In genomic region chr5:657570-657969, GRCh38 we compare ENCODE assay signal across 1 cellular context.
A peak's percentile ranks its signal among the peaks of the same experiment; 100 is the strongest.
TF ChIP-seq lines count a peak whose summit lies in the region.

No MANE protein-coding gene starts in this region.

TF ChIP-seq in K562, 482 proteins besides CTCF, POLR2A, EP300 and RAD21 (continued from another document and continues in another):
- no peak for TF ChIP-seq BRF2 (IDR thresholded peaks at IDR 0.05; ENCODE audit: borderline replicate concordance, insufficient read depth, insufficient read length)
- TF ChIP-seq EHMT2 (IDR thresholded peaks at IDR 0.05): no peak
- TF ChIP-seq TFAP4 (CRISPR knock-in tag; IDR thresholded peaks at IDR 0.05; ENCODE audit: borderline replicate concordance): peak; percentile 84
- peak; percentile 90 for TF ChIP-seq STAT5A (IDR thresholded peaks at IDR 0.05; ENCODE audit: borderline replicate concordance, low read length)
- TF ChIP-seq NFYB (IDR thresholded peaks at IDR 0.05; ENCODE audit: extremely low read depth, insufficient read length): no peak
- TF ChIP-seq ARID1B (IDR thresholded peaks at IDR 0.05): peak; percentile 97
- peak in 1 of 2 experiments; percentile 80; a peak in 2 of 4 replicates for TF ChIP-seq ZNF639 (CRISPR knock-in tag; conservative IDR thresholded peaks at IDR 0.05 in 1 of 2, IDR thresholded peaks at IDR 0.05 in 1 of 2)
- 0 out of 2 replicates have a peak, but pooled peaks have one; percentile 28 for TF ChIP-seq LEF1 (IDR thresholded peaks at IDR 0.05)
- TF ChIP-seq ZBTB26 (CRISPR knock-in tag; IDR thresholded peaks at IDR 0.05): no peak
- TF ChIP-seq CC2D1A (IDR thresholded peaks at IDR 0.05): peak; percentile 81; the same call in 1 of the 2 replicates
- no peak for TF ChIP-seq SIN3B (IDR thresholded peaks at IDR 0.05; ENCODE audit: low read depth)
- peak; percentile 13; the same call in 1 of the 2 replicates for TF ChIP-seq NFE2 (IDR thresholded peaks at IDR 0.05; ENCODE audit: low read depth)
- TF ChIP-seq CXXC5 (CRISPR knock-in tag; IDR thresholded peaks at IDR 0.05): 0 out of 2 replicates have a peak, but pooled peaks have one; percentile 28
- TF ChIP-seq ZNF696 (CRISPR knock-in tag; conservative IDR thresholded peaks at IDR 0.05): no peak
- TF ChIP-seq GABPB1 (CRISPR knock-in tag; IDR thresholded peaks at IDR 0.05): 0 out of 2 replicates have a peak, but pooled peaks have one; percentile 48
- peak; percentile 37 for TF ChIP-seq CCNT2 (IDR thresholded peaks at IDR 0.05; ENCODE audit: borderline replicate concordance, extremely low read depth, insufficient read length, low read depth, low read length)
- peak; percentile 54; the same call in 1 of the 2 replicates for TF ChIP-seq ETS1 (conservative IDR thresholded peaks at IDR 0.05; ENCODE audit: control insufficient read depth, low read depth, low read length)
- TF ChIP-seq FOSL1 (tag; conservative IDR thresholded peaks at IDR 0.05): peak; percentile 99
- peak; percentile 77; the same call in 1 of the 2 replicates for TF ChIP-seq KLF16 (IDR thresholded peaks at IDR 0.05)
- TF ChIP-seq, protein P1, sequence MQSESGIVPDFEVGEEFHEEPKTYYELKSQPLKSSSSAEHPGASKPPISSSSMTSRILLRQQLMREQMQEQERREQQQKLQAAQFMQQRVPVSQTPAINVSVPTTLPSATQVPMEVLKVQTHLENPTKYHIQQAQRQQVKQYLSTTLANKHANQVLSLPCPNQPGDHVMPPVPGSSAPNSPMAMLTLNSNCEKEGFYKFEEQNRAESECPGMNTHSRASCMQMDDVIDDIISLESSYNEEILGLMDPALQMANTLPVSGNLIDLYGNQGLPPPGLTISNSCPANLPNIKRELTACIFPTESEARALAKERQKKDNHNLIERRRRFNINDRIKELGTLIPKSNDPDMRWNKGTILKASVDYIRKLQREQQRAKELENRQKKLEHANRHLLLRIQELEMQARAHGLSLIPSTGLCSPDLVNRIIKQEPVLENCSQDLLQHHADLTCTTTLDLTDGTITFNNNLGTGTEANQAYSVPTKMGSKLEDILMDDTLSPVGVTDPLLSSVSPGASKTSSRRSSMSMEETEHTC (IDR thresholded peaks at IDR 0.05): peak; percentile 57; the same call in 1 of the 2 replicates
- TF ChIP-seq NCOR1 (IDR thresholded peaks at IDR 0.05): peak; percentile 94
- TF ChIP-seq CEBPG (CRISPR knock-in tag; IDR thresholded peaks at IDR 0.05): no peak
- no peak for TF ChIP-seq CEBPG (tag; conservative IDR thresholded peaks at IDR 0.05 in 1 of 2, IDR thresholded peaks at IDR 0.05 in 1 of 2)
- TF ChIP-seq KAT2B (IDR thresholded peaks at IDR 0.05; ENCODE audit: low read depth, low read length): no peak
- 0 out of 2 replicates have a peak, but pooled peaks have one; percentile 50 for TF ChIP-seq TOE1 (IDR thresholded peaks at IDR 0.05; ENCODE audit: borderline replicate concordance)
- no peak for TF ChIP-seq TOE1 (CRISPR knock-in tag; IDR thresholded peaks at IDR 0.05; ENCODE audit: borderline replicate concordance, low read depth)
- TF ChIP-seq MTF1 (CRISPR knock-in tag; IDR thresholded peaks at IDR 0.05; ENCODE audit: borderline replicate concordance): no peak
- no peak for TF ChIP-seq FOXA1 (IDR thresholded peaks at IDR 0.05; ENCODE audit: borderline replicate concordance)
- peak; percentile 95 for TF ChIP-seq GATA2 (CRISPR knock-in tag; IDR thresholded peaks at IDR 0.05)
- TF ChIP-seq, protein P2, sequence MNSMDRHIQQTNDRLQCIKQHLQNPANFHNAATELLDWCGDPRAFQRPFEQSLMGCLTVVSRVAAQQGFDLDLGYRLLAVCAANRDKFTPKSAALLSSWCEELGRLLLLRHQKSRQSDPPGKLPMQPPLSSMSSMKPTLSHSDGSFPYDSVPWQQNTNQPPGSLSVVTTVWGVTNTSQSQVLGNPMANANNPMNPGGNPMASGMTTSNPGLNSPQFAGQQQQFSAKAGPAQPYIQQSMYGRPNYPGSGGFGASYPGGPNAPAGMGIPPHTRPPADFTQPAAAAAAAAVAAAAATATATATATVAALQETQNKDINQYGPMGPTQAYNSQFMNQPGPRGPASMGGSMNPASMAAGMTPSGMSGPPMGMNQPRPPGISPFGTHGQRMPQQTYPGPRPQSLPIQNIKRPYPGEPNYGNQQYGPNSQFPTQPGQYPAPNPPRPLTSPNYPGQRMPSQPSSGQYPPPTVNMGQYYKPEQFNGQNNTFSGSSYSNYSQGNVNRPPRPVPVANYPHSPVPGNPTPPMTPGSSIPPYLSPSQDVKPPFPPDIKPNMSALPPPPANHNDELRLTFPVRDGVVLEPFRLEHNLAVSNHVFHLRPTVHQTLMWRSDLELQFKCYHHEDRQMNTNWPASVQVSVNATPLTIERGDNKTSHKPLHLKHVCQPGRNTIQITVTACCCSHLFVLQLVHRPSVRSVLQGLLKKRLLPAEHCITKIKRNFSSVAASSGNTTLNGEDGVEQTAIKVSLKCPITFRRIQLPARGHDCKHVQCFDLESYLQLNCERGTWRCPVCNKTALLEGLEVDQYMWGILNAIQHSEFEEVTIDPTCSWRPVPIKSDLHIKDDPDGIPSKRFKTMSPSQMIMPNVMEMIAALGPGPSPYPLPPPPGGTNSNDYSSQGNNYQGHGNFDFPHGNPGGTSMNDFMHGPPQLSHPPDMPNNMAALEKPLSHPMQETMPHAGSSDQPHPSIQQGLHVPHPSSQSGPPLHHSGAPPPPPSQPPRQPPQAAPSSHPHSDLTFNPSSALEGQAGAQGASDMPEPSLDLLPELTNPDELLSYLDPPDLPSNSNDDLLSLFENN (IDR thresholded peaks at IDR 0.05; ENCODE audit: low read depth in 2 of 2, low read length in 2 of 2): peak in 1 of 2 experiments; percentile 85; a peak in 2 of 4 replicates
- TF ChIP-seq BMI1 (IDR thresholded peaks at IDR 0.05; ENCODE audit: low read length): no peak
- TF ChIP-seq RFX7 (CRISPR knock-in tag; IDR thresholded peaks at IDR 0.05): no peak
- peak; percentile 45 for TF ChIP-seq EGR1 (conservative IDR thresholded peaks at IDR 0.05)
- peak; percentile 98 for TF ChIP-seq TCF3 (CRISPR knock-in tag; IDR thresholded peaks at IDR 0.05)
- peak; percentile 77; the same call in 1 of the 2 replicates for TF ChIP-seq BHLHE40 (IDR thresholded peaks at IDR 0.05; ENCODE audit: low read length)
- TF ChIP-seq, protein P3, sequence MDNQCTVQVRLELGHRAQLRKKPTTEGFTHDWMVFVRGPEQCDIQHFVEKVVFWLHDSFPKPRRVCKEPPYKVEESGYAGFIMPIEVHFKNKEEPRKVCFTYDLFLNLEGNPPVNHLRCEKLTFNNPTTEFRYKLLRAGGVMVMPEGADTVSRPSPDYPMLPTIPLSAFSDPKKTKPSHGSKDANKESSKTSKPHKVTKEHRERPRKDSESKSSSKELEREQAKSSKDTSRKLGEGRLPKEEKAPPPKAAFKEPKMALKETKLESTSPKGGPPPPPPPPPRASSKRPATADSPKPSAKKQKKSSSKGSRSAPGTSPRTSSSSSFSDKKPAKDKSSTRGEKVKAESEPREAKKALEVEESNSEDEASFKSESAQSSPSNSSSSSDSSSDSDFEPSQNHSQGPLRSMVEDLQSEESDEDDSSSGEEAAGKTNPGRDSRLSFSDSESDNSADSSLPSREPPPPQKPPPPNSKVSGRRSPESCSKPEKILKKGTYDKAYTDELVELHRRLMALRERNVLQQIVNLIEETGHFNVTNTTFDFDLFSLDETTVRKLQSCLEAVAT (IDR thresholded peaks at IDR 0.05): 0 out of 4 replicates have a peak, but pooled peaks of 1 of the 2 experiments have one; percentile 48
- 0 out of 2 replicates have a peak, but pooled peaks have one; percentile 30 for TF ChIP-seq NCOA6 (IDR thresholded peaks at IDR 0.05)
- TF ChIP-seq MAFF (IDR thresholded peaks at IDR 0.05; ENCODE audit: low read length): no peak
- TF ChIP-seq POLR2AphosphoS5 (IDR thresholded peaks at IDR 0.05; ENCODE audit: control insufficient read depth, insufficient read depth, low read depth, low read length): peak; percentile 95
- TF ChIP-seq CREB3 (tag; conservative IDR thresholded peaks at IDR 0.05; ENCODE audit: low read depth): no peak
- peak; percentile 9 for TF ChIP-seq MEIS2 (IDR thresholded peaks at IDR 0.05; ENCODE audit: partially characterized antibody)
- peak; percentile 23 for TF ChIP-seq TBP (optimal IDR thresholded peaks at IDR 0.05; ENCODE audit: low read depth, low read length)
- TF ChIP-seq TCF7 (IDR thresholded peaks at IDR 0.05; ENCODE audit: borderline replicate concordance): no peak
- peak; percentile 93 for TF ChIP-seq TEAD4 (IDR thresholded peaks at IDR 0.05; ENCODE audit: low read length)
- TF ChIP-seq TEAD4 (CRISPR knock-in tag; IDR thresholded peaks at IDR 0.05; ENCODE audit: borderline replicate concordance): no peak
- TF ChIP-seq KDM1A (IDR thresholded peaks at IDR 0.05): peak; percentile 45 to 65; a peak in 3 of 4 replicates
- TF ChIP-seq MNT (conservative IDR thresholded peaks at IDR 0.05): peak in 1 of 2 experiments; percentile 60; a peak in 2 of 4 replicates
- no peak for TF ChIP-seq RHOXF2B (CRISPR knock-in tag; conservative IDR thresholded peaks at IDR 0.05)
- peak; percentile 93 for TF ChIP-seq DPF2 (IDR thresholded peaks at IDR 0.05)
- TF ChIP-seq FOXM1 (IDR thresholded peaks at IDR 0.05; ENCODE audit: low read depth): peak; percentile 47; the same call in 1 of the 2 replicates
- TF ChIP-seq FOXM1 (CRISPR knock-in tag; IDR thresholded peaks at IDR 0.05; ENCODE audit: low read depth): no peak
- TF ChIP-seq TAL1 (IDR thresholded peaks at IDR 0.05): peak; percentile 91
- TF ChIP-seq SMARCC2 (IDR thresholded peaks at IDR 0.05; ENCODE audit: low read depth): peak; percentile 91
- peak; percentile 14; the same call in 1 of the 2 replicates for TF ChIP-seq BCOR (IDR thresholded peaks at IDR 0.05)
- peak; percentile 94 for TF ChIP-seq SMARCE1 (IDR thresholded peaks at IDR 0.05)
- 0 out of 2 replicates have a peak, but pooled peaks have one; percentile 62 for TF ChIP-seq ZNF584 (CRISPR knock-in tag; IDR thresholded peaks at IDR 0.05; ENCODE audit: low read depth)
- TF ChIP-seq TBL1XR1 (IDR thresholded peaks at IDR 0.05; ENCODE audit: low read length in 2 of 2): peak in 1 of 2 experiments; percentile 57; a peak in 1 of 4 replicates
- no peak for TF ChIP-seq PCBP2 (IDR thresholded peaks at IDR 0.05; ENCODE audit: low read depth, low read length, poor library complexity, severe bottlenecking)
- TF ChIP-seq TRIM24 (IDR thresholded peaks at IDR 0.05): peak; percentile 91 to 92
